In the genomic region with DNA sequence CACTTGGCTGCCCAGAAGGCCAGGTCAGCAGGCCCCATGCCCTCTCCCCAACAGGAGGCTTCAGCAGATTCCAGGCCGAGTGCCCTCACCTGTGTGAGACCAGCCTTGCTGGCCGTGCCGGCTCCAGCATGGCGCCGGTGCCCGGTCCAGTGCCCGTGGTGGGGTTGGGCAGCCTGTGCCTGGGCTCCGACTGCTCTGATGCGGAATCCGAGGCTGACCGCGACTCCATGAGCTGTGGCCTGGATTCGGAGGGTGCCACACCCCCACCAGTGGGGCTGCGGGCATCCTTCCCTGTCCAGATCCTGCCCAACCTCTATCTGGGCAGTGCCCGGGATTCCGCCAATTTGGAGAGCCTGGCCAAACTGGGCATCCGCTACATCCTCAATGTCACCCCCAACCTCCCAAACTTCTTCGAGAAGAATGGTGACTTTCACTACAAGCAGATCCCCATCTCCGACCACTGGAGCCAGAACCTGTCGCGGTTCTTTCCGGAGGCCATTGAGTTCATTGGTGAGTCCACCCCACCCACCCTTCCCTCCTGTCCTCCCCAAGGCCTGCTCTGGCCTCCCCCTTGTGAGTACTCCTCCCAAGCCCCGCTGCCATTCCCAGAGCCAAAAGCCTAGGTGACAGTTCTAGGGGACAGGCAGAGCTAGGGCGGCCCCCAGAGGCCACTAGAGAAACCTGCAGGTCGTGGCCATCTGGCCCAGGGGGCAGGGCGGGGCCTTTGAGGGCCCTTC, we compare ENCODE assay signal across 8 cellular contexts. TPM values are rescaled to one million over a fixed set of nuclear protein-coding genes. Genes with fewer than 3 reads are reported as not detected.
DNase-seq lines count a peak whose midpoint lies in the region; ATAC-seq and TF ChIP-seq lines count a peak whose summit lies in the region.

No MANE protein-coding gene starts in this region.

- peaks cover 0 to 19% (median 0%) of the 10 kb centered on the region in 12 donors for H3K4me1 ChIP-seq in heart left ventricle

- peaks cover 0 to 14% (median 0%) of the 10 kb centered on the region in 12 donors for H3K9me3 ChIP-seq in heart left ventricle

- intact Hi-C loops in heart left ventricle (cut with DNase I), result loop anchor here in 5 of 10 donors (5.0 kb wide), 3 partner anchors 37 to 97 kb away; no protein-coding TSS in a partner anchor

- WGBS in heart left ventricle, 4 donors, result 73 to 79% (median 77%) methylated on average over 15 to 26 of the region's 26 CpGs

- TF ChIP-seq POLR2A in heart left ventricle (IDR thresholded peaks at IDR 0.05), result no peak

- H3K27me3 ChIP-seq in heart left ventricle, result peaks cover 0 to 52% (median 23%) of the 10 kb centered on the region in 9 donors

- ATAC-seq in heart left ventricle, result peak in 3 of 4 donors; percentile 43 to 70 (median 48)
- ATAC-seq in HG03354 (IDR thresholded peaks at IDR 0.05; ENCODE audit: poor library complexity, severe bottlenecking, unreplicated experiment), result no peak

- peak in 10 of 12 donors; percentile 20 to 46 (median 29) for TF ChIP-seq CTCF in heart left ventricle (IDR thresholded peaks at IDR 0.05)

- no peaks in the 10 kb centered on the region for H3K36me3 ChIP-seq in heart left ventricle

- H3K27ac ChIP-seq in heart left ventricle, result no peak overlapping the region

- peak in 2 of 3 donors; percentile 20 to 30 for DNase-seq in stimulated activated CD4-positive, alpha-beta T cell treated with anti-CD3 and anti-CD28 coated beads, Interleukin-12 subunit alpha, Interleukin-12 subunit beta, amount 100 ng/mL, for 48 hours (ENCODE audit: low read depth in 2 of 3, low spot score in 1 of 3)
- no peak for DNase-seq in stimulated activated CD4-positive, alpha-beta T cell treated with anti-CD3 and anti-CD28 coated beads, Interleukin-12 subunit alpha, Interleukin-12 subunit beta, amount 100 ng/mL, for 4 hours
- DNase-seq in NCI-H187 treated with DMSO at 0.1 percent for 48 hours (lab: John Stamatoyannopoulos, UW) (peak; percentile 37), heart left ventricle (peak in 2 of 5 donors; percentile 39 to 50), nucleus accumbens (lab: John Stamatoyannopoulos, UW) (no peak)
- DNase-seq in activated CD4-positive, alpha-beta T cell treated with anti-CD3 and anti-CD28 coated beads for 48 hours, result peak; percentile 57
- DNase-seq in stimulated activated CD4-positive, alpha-beta T cell treated with anti-CD3 and anti-CD28 coated beads, Interleukin-4, amount 100 ng/mL, for 24 hours, result peak; percentile 30

- no peak overlapping the region for H3K4me3 ChIP-seq in heart left ventricle

RNA-seq across cellular contexts. Expression of a gene that starts 2.3 kb away (rescaled TPM):
- under 1 TPM in 1 of 9 donors, not detected in 8; 0.25 TPM for total RNA-seq in heart left ventricle
- polyA plus RNA-seq in heart left ventricle, result under 1 TPM in 1 of 2 donors, not detected in 1; 0.04 TPM

RNA-seq across cellular contexts. Expression of a gene that starts 24.3 kb away (rescaled TPM):
- total RNA-seq in heart left ventricle, result 1 to 10 TPM; 3.1 to 7.3 (median 6.6) TPM
- 1 to 10 TPM; 1.4 to 3.2 TPM for polyA plus RNA-seq in heart left ventricle

RNA-seq across cellular contexts. Expression of a gene that starts 38.4 kb away (rescaled TPM):
- 100 to 1,000 TPM; 113 to 203 (median 179) TPM for total RNA-seq in heart left ventricle
- polyA plus RNA-seq in heart left ventricle, result 100 to 1,000 TPM; 138 to 241 TPM

RNA-seq across cellular contexts. Expression of a gene that starts 50.4 kb away (rescaled TPM):
- 10 to 100 TPM; 16.2 to 87.3 (median 36.9) TPM for total RNA-seq in heart left ventricle
- polyA plus RNA-seq in heart left ventricle, result 100 to 1,000 TPM in 1 of 2 donors, 10 to 100 TPM in 1; 85.0 to 126 TPM

Comparison
In these comparisons a context has a peak if more than half of its experiments do, and no peak if none do; other contexts are left out.
1. DNase-seq: peak in stimulated activated CD4-positive, alpha-beta T cell treated with anti-CD3 and anti-CD28 coated beads, Interleukin-12 subunit alpha, Interleukin-12 subunit beta, amount 100 ng/mL, for 48 hours (2 of 3), NCI-H187 treated with DMSO at 0.1 percent for 48 hours (single experiment), activated CD4-positive, alpha-beta T cell treated with anti-CD3 and anti-CD28 coated beads for 48 hours (single experiment) and stimulated activated CD4-positive, alpha-beta T cell treated with anti-CD3 and anti-CD28 coated beads, Interleukin-4, amount 100 ng/mL, for 24 hours (single experiment); none in stimulated activated CD4-positive, alpha-beta T cell treated with anti-CD3 and anti-CD28 coated beads, Interleukin-12 subunit alpha, Interleukin-12 subunit beta, amount 100 ng/mL, for 4 hours (single experiment) and nucleus accumbens (0 of 56).